In the genomic region with DNA sequence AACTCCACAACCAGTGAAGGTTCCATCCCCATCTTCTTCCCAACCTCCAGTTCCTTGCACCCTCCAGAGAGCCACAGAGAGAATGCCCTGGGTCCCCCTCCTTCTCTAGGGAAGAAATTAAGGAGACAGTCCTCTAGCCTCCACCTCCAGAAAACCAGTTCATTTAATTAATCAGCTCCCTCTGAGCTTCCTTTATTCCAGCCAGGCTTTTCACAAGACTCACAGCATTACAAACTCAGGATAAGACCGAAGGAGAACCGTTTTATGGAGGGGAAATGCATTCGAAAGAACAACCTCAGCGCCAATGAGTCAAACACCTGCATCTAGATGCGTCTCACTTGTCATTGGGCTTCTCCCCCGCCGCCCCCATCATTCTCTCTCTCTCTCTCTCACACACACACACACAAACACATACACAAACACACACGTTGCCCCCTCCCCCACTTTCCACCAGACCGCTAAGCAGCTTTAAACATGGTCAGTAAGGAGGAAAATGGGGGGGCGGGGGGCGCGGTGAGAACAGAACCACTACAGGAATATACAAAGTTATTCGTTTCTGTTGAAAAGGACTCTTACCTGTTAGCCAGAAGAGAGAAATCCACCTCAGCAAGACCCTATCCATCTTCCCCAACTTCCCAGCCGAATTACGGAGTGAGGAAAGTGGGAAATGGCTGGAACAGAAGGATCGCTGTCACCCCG, we compare ENCODE assay signal across 8 cellular contexts. TPM values are rescaled to one million over a fixed set of nuclear protein-coding genes. Genes with fewer than 3 reads are reported as not detected.
DNase-seq lines count a peak whose midpoint lies in the region; ATAC-seq and TF ChIP-seq lines count a peak whose summit lies in the region.

No MANE protein-coding gene starts in this region.

- ATAC-seq in activated naive CD4-positive, alpha-beta T cell treated with anti-CD3 and anti-CD28 coated beads, Interleukin-2, amount 50 U/mL, for 72 hours, result peak; percentile 50
- ATAC-seq in GM19455 (IDR thresholded peaks at IDR 0.05; ENCODE audit: unreplicated experiment) (no peak), HG02571 (IDR thresholded peaks at IDR 0.05; ENCODE audit: unreplicated experiment) (no peak), GM19351 (IDR thresholded peaks at IDR 0.05; ENCODE audit: unreplicated experiment) (no peak)

- H3K27ac Mint-ChIP-seq in activated naive CD4-positive, alpha-beta T cell treated with anti-CD3 and anti-CD28 coated beads, Interleukin-2, amount 50 U/mL, for 72 hours, result peak overlapping the region; percentile 57 to 85

- no peak for TF ChIP-seq CTCF in GM12865 (IDR thresholded peaks at IDR 0.05; ENCODE audit: insufficient read depth, low read depth, low read length, missing control alignments)

- H3K9me3 Mint-ChIP-seq in activated naive CD4-positive, alpha-beta T cell treated with anti-CD3 and anti-CD28 coated beads, Interleukin-2, amount 50 U/mL, for 72 hours, result no peaks in the 10 kb centered on the region

- peak; percentile 28 for DNase-seq in GM12865 (ENCODE audit: low read depth)
- peak; percentile 60 for DNase-seq in NAMALWA (ENCODE audit: low spot score)
- DNase-seq in activated naive CD4-positive, alpha-beta T cell treated with anti-CD3 and anti-CD28 coated beads, Interleukin-2, amount 50 U/mL, for 72 hours (ENCODE audit: low spot score in 2 of 2), result peak in 1 of 2 donors; percentile 30
- DNase-seq in kidney tubule cell (ENCODE audit: low spot score), result peak; percentile 9
- peak; percentile 13 for DNase-seq in stimulated activated CD8-positive, alpha-beta memory T cell treated with anti-CD3 and anti-CD28 coated beads, Interleukin-12 subunit alpha, Interleukin-12 subunit beta, amount 100 ng/mL, for 4 hours (ENCODE audit: low read depth)

- peak overlapping the region; percentile 79 for H3K4me3 ChIP-seq in GM12865 (ENCODE audit: low read depth, low read length)

- H3K36me3 Mint-ChIP-seq in activated naive CD4-positive, alpha-beta T cell treated with anti-CD3 and anti-CD28 coated beads, Interleukin-2, amount 50 U/mL, for 72 hours, result peaks cover 0 to 9% of the 10 kb centered on the region in 2 donors

RNA-seq across cellular contexts. Expression of a gene that starts 0.5 kb away (rescaled TPM):
- 10 to 100 TPM; 10.2 to 14.6 TPM for total RNA-seq in activated naive CD4-positive, alpha-beta T cell treated with anti-CD3 and anti-CD28 coated beads, Interleukin-2, amount 50 U/mL, for 72 hours

RNA-seq across cellular contexts. Expression of a gene that starts 14.3 kb away (rescaled TPM):
- not detected for total RNA-seq in activated naive CD4-positive, alpha-beta T cell treated with anti-CD3 and anti-CD28 coated beads, Interleukin-2, amount 50 U/mL, for 72 hours

Comparison
In these comparisons a context has a peak if more than half of its experiments do, and no peak if none do; other contexts are left out.
1. ATAC-seq: peak in activated naive CD4-positive, alpha-beta T cell treated with anti-CD3 and anti-CD28 coated beads, Interleukin-2, amount 50 U/mL, for 72 hours (2 of 2); none in GM19455 (single experiment), HG02571 (single experiment) and GM19351 (single experiment).